19 cellular contexts compared by ENCODE assay signal in genomic region chr3:9501226-9501625, GRCh38. TPM values are rescaled to one million over a fixed set of nuclear protein-coding genes. Genes with fewer than 3 reads are reported as not detected.
"Had no signal": no experiment of that assay in that cellular context is flagged by ENCODE, and none has a peak within 500 bp of the region (broad histone marks: within the 10 kb centered on the region; RNA-seq: fewer than 3 reads in every experiment).

No MANE protein-coding gene starts in this region.

- H3K4me3 Mint-ChIP-seq: activated CD8-positive, alpha-beta T cell treated with anti-CD3 and anti-CD28 coated beads for 36 hours; activated naive CD8-positive, alpha-beta T cell treated with anti-CD3 and anti-CD28 coated beads, Interleukin-2, amount 10 ng/mL, durations not matched to agents 7 days and 5 days; T-helper 2 cell treated with Interferon-gamma antibody and Interleukin-4, amounts not matched to agents 5 μg/mL and 100 μg/mL, for 36 hours had no signal

- H3K36me3 ChIP-seq: MG63, SJCRH30 had no signal

- H3K4me3 ChIP-seq: body of pancreas, MG63, SJCRH30 had no signal

- H3K27me3 ChIP-seq: MG63, SJCRH30 had no signal

- H3K4me1 ChIP-seq: SJCRH30 had no signal

- FAIRE-seq: bronchial epithelial cell had no signal

- H3K27ac Mint-ChIP-seq: activated CD8-positive, alpha-beta T cell treated with anti-CD3 and anti-CD28 coated beads for 36 hours; activated naive CD8-positive, alpha-beta T cell treated with anti-CD3 and anti-CD28 coated beads, Interleukin-2, amount 10 ng/mL, durations not matched to agents 7 days and 5 days had no signal

- DNase-seq: NCI-H1092 treated with DMSO at 0.1 percent for 48 hours, NCI-H1417 treated with DMSO at 0.1 percent for 48 hours, NCI-H1694, NCI-H2029 treated with DMSO at 0.1 percent for 48 hours, NCI-H345, NCI-H510A, SW 1271 had no signal

- H3K9me3 Mint-ChIP-seq: activated CD8-positive, alpha-beta T cell treated with anti-CD3 and anti-CD28 coated beads for 36 hours; activated naive CD8-positive, alpha-beta T cell treated with anti-CD3 and anti-CD28 coated beads, Interleukin-2, amount 10 ng/mL, durations not matched to agents 7 days and 5 days; activated T-cell treated with anti-CD3 and anti-CD28 coated beads, Interleukin-2, amount 50 U/mL, for 72 hours; T-helper 2 cell treated with Interferon-gamma antibody and Interleukin-4, amounts not matched to agents 5 μg/mL and 100 μg/mL, for 36 hours had no signal

- H3K9me3 ChIP-seq: body of pancreas, MG63, SJCRH30 had no signal

- H3K36me3 Mint-ChIP-seq: activated naive CD8-positive, alpha-beta T cell treated with anti-CD3 and anti-CD28 coated beads, Interleukin-2, amount 10 ng/mL, durations not matched to agents 7 days and 5 days had no signal

- H3K27ac ChIP-seq: body of pancreas, SJCRH30, WERI-Rb-1 had no signal

RNA-seq across cellular contexts. Expression of gene LHFPL4, which starts 52.4 kb away (rescaled TPM):
- total RNA-seq: activated CD8-positive, alpha-beta T cell treated with anti-CD3 and anti-CD28 coated beads for 36 hours; activated naive CD8-positive, alpha-beta T cell treated with anti-CD3 and anti-CD28 coated beads, Interleukin-2, amount 10 ng/mL, durations not matched to agents 7 days and 5 days; activated T-cell treated with anti-CD3 and anti-CD28 coated beads, Interleukin-2, amount 50 U/mL, for 72 hours; aorta; bronchial epithelial cell; Right ventricle myocardium superior; SJCRH30; T-helper 1 cell treated with Interleukin-12 subunit alpha and Interleukin-12 subunit beta and Interleukin-4 antibody, amounts not matched to agents 30 ng/mL and 1 ng/mL, for 36 hours had no signal
